ENCODE assay signal across 8 cellular contexts in genomic region chr5:176535101-176535654, GRCh38. TPM values are rescaled to one million over a fixed set of nuclear protein-coding genes. Genes with fewer than 3 reads are reported as not detected.
A peak's percentile ranks its signal among the peaks of the same experiment; 100 is the strongest.
DNase-seq lines count a peak whose midpoint lies in the region; ATAC-seq and TF ChIP-seq lines count a peak whose summit lies in the region.

No MANE protein-coding gene starts in this region.

- ATAC-seq in T-helper 17 cell (no peak), HG03135 (IDR thresholded peaks at IDR 0.05; ENCODE audit: unreplicated experiment) (no peak), GM19455 (IDR thresholded peaks at IDR 0.05; ENCODE audit: unreplicated experiment) (no peak)

- peak; percentile 67 for TF ChIP-seq POLR2A in GM19193 (IDR thresholded peaks at IDR 0.05; ENCODE audit: extremely low read depth, insufficient read depth, insufficient read length)

- H3K9me3 Mint-ChIP-seq in nephron progenitor cell: no peaks in the 10 kb centered on the region

- H3K27ac Mint-ChIP-seq in T-helper 17 cell: peak overlapping the region; percentile 99
- peak overlapping the region; percentile 98 for H3K27ac Mint-ChIP-seq in nephron progenitor cell

- no peaks in the 10 kb centered on the region for H3K9me3 ChIP-seq in T-helper 17 cell (ENCODE audit: control insufficient read depth, low read length, poor library complexity, severe bottlenecking)

- no peak for TF ChIP-seq CTCF in nephron progenitor cell (IDR thresholded peaks at IDR 0.05)

- H3K27me3 Mint-ChIP-seq in T-helper 17 cell (no peaks in the 10 kb centered on the region), nephron progenitor cell (ENCODE audit: low read depth, poor library complexity) (peaks cover 2% of the 10 kb centered on the region)

- peak overlapping the region; percentile 93 for H3K27ac ChIP-seq in epithelial cell of prostate

- peak overlapping the region; percentile 97 for H3K4me3 Mint-ChIP-seq in T-helper 17 cell
- peak overlapping the region; percentile 99 for H3K4me3 Mint-ChIP-seq in nephron progenitor cell

- DNase-seq in A172 (ENCODE audit: low spot score): peak; percentile 39
- peak in 1 of 3 donors; percentile 35 for DNase-seq in T-helper 17 cell
- no peak for DNase-seq in epithelial cell of prostate (ENCODE audit: low read depth, low spot score)
- no peak for DNase-seq in nephron progenitor cell
- no peak for DNase-seq in mesenteric fat pad (ENCODE audit: low spot score)

- H3K4me1 Mint-ChIP-seq in T-helper 17 cell (peaks cover 54% of the 10 kb centered on the region), nephron progenitor cell (peaks cover 53% of the 10 kb centered on the region)

- H3K36me3 Mint-ChIP-seq in T-helper 17 cell (ENCODE audit: low read depth): peaks cover 3% of the 10 kb centered on the region
- H3K36me3 Mint-ChIP-seq in nephron progenitor cell (ENCODE audit: low read depth): no peaks in the 10 kb centered on the region

RNA-seq across cellular contexts. Expression of gene RNF44, which starts 2.0 kb away (rescaled TPM):
- 8.1 and 9.2 TPM in 2 replicates for total RNA-seq in A172 (2014; rRNA removed; shearing (Covaris generic))
- 100 to 1,000 TPM; 228 to 288 TPM for total RNA-seq in T-helper 17 cell
- total RNA-seq in mesenteric fat pad: 23.5 TPM

RNA-seq across cellular contexts. Expression of gene CDHR2, which starts 14.0 kb away (rescaled TPM):
- 0.12 TPM in 1 of 2 replicates, not detected in the other for total RNA-seq in A172 (2014; rRNA removed; shearing (Covaris generic))
- total RNA-seq in T-helper 17 cell: 1 to 10 TPM; 1.3 to 2.4 TPM
- total RNA-seq in mesenteric fat pad: 0.45 TPM
